In the genomic region with DNA sequence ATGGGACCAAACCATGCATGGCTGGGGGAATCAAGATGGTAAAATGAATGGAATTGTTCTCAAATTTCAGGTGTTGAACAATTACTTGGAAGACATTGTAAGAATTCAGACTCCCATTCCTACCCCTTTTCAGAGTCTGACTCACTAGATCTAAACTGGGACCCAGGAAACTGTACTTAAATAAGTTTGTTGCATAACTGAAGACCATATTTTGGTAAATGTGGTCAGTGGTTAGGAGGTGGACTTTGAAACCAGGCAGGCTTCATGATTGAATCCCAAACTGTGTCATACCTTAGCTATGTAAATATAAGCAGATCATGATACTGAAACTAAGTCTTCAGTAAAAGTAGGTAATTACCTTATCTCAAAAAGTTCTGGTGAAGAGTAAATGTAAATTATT, we compare ENCODE assay signal across 10 cellular contexts. TPM values are rescaled to one million over a fixed set of nuclear protein-coding genes. Genes with fewer than 3 reads are reported as not detected.
DNase-seq lines count a peak whose midpoint lies in the region; ATAC-seq and TF ChIP-seq lines count a peak whose summit lies in the region.
"Had no signal": no experiment of that assay in that cellular context is flagged by ENCODE, and none has a peak within 500 bp of the region (broad histone marks: within the 10 kb centered on the region; RNA-seq: fewer than 3 reads in every experiment).

No MANE protein-coding gene starts in this region.

- H3K9me3 ChIP-seq in CD4-positive, alpha-beta memory T cell (ENCODE audit: control insufficient read depth in 1 of 2, low read length in 2 of 2) = no peaks in the 10 kb centered on the region
- H3K9me3 ChIP-seq in vagina = no peaks in the 10 kb centered on the region
- H3K9me3 ChIP-seq: testis had no signal

- no peak overlapping the region for H3K4me3 Mint-ChIP-seq in CD4-positive, alpha-beta memory T cell

- H3K27ac Mint-ChIP-seq in CD4-positive, alpha-beta memory T cell = no peak overlapping the region

- CTCF ChIA-PET in CD4-positive, alpha-beta memory T cell (lab: Charles Lee; ENCODE audit: partially characterized antibody) = no interaction called here

- TF ChIP-seq CTCF in choroid plexus epithelial cell (conservative IDR thresholded peaks at IDR 0.05; ENCODE audit: low read depth, low read length) = no peak
- no peak for TF ChIP-seq CTCF in vagina (IDR thresholded peaks at IDR 0.05)

- peaks cover 0 to 2% (median 0%) of the 10 kb centered on the region in 8 donors for H3K9me3 Mint-ChIP-seq in CD4-positive, alpha-beta memory T cell

- peak; percentile 0 for DNase-seq in choroid plexus epithelial cell (ENCODE audit: low read depth)
- DNase-seq in CD4-positive, alpha-beta memory T cell = no peak
- DNase-seq in C1 segment of cervical spinal cord (lab: John Stamatoyannopoulos, UW) = no peak
- DNase-seq in activated effector memory CD4-positive, alpha-beta T cell treated with anti-CD3 and anti-CD28 coated beads, Interleukin-2, amount 50 U/mL, for 16 hours = no peak
- no peak for DNase-seq in vagina (ENCODE audit: extremely low spot score in 2 of 2)
- DNase-seq: GDM1, testis had no signal

- TF ChIP-seq POLR2A in vagina (IDR thresholded peaks at IDR 0.05) = no peak

- ATAC-seq in GM18520 (IDR thresholded peaks at IDR 0.05; ENCODE audit: unreplicated experiment) (peak; percentile 98), GM21737 (IDR thresholded peaks at IDR 0.05; ENCODE audit: unreplicated experiment) (peak; percentile 90), HG03442 (IDR thresholded peaks at IDR 0.05; ENCODE audit: unreplicated experiment) (peak; percentile 96)

- no peaks in the 10 kb centered on the region for H3K36me3 ChIP-seq in CD4-positive, alpha-beta memory T cell (ENCODE audit: insufficient read depth, low read length)
- no peaks in the 10 kb centered on the region for H3K36me3 ChIP-seq in vagina

- H3K27ac ChIP-seq in CD4-positive, alpha-beta memory T cell (ENCODE audit: low read depth, low read length) = no peak overlapping the region
- no peak overlapping the region for H3K27ac ChIP-seq in vagina
- H3K27ac ChIP-seq: testis had no signal

- H3K36me3 Mint-ChIP-seq in CD4-positive, alpha-beta memory T cell = no peaks in the 10 kb centered on the region

- intact Hi-C loops in CD4-positive, alpha-beta memory T cell (cut with micrococcal nuclease) = no loop called here
- intact Hi-C loops in vagina (cut with DNase I) = loop anchor here (5.0 kb wide), 1 partner anchor 1698 kb away; no protein-coding TSS in a partner anchor

- no peaks in the 10 kb centered on the region for H3K4me1 Mint-ChIP-seq in CD4-positive, alpha-beta memory T cell

- no peak overlapping the region for H3K4me3 ChIP-seq in choroid plexus epithelial cell (ENCODE audit: low read depth, low read length)
- no peak overlapping the region for H3K4me3 ChIP-seq in CD4-positive, alpha-beta memory T cell (ENCODE audit: low read length in 2 of 2)
- H3K4me3 ChIP-seq in vagina = no peak overlapping the region
- H3K4me3 ChIP-seq: testis had no signal

- no peaks in the 10 kb centered on the region for H3K4me1 ChIP-seq in CD4-positive, alpha-beta memory T cell (ENCODE audit: insufficient read depth, low read length)
- no peaks in the 10 kb centered on the region for H3K4me1 ChIP-seq in vagina
- H3K4me1 ChIP-seq: testis had no signal

- H3K27me3 ChIP-seq in CD4-positive, alpha-beta memory T cell (ENCODE audit: insufficient read depth, low read length) = no peaks in the 10 kb centered on the region
- no peaks in the 10 kb centered on the region for H3K27me3 ChIP-seq in vagina
- H3K27me3 ChIP-seq: testis had no signal

- POLR2A ChIA-PET in CD4-positive, alpha-beta memory T cell (lab: Charles Lee; ENCODE audit: partially characterized antibody) = no interaction called here

- no peaks in the 10 kb centered on the region for H3K27me3 Mint-ChIP-seq in CD4-positive, alpha-beta memory T cell

RNA-seq across cellular contexts. Expression of a gene that starts 41.7 kb away (rescaled TPM):
- 1 to 10 TPM; 2.2 TPM for total RNA-seq in CD4-positive, alpha-beta memory T cell
- 1 to 10 TPM; 3.0 to 4.7 TPM for polyA plus RNA-seq in CD4-positive, alpha-beta memory T cell
- total RNA-seq in vagina = 3.9 TPM
